1 cellular context compared by ENCODE assay signal in the genomic region with DNA sequence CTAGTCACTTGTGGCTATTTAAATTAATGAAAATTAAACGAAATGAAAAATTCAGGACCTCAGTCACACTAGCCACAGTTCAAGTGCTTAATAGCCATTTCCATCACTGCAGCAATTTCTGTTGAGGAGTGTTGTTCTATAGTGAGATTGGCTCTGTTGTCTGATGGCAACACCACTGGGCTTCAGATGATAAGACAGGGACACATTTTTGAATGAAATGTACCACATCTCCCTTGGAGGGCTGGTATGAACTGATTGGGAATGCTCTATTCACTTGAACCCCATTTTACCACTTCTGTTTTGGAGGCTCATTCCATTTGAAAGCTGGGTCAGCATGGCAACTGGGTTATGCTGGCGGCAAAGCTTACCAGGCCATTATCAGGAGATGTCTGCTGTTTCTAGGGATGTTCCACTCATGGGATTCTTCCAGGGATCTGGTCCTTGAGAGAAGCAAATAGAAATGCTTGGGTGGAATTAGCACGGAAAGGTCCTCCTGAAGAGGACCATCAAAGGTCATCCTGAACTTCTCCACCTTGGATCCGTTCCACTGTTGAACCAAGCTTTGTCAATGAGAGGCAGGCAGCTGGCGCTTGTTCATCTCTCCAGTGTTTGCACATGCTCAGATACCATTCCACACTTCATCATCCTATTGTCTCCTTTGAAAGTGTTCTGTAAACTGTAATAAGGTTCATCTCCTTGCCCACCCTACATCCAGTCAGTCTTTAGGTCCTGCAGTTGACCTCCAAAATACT.
A peak's percentile ranks its signal among the peaks of the same experiment; 100 is the strongest.
TF ChIP-seq lines count a peak whose summit lies in the region.

No MANE protein-coding gene starts in this region.

TF ChIP-seq in GM23338, 12 proteins besides CTCF, POLR2A, EP300 and RAD21:
- TF ChIP-seq, protein P1, sequence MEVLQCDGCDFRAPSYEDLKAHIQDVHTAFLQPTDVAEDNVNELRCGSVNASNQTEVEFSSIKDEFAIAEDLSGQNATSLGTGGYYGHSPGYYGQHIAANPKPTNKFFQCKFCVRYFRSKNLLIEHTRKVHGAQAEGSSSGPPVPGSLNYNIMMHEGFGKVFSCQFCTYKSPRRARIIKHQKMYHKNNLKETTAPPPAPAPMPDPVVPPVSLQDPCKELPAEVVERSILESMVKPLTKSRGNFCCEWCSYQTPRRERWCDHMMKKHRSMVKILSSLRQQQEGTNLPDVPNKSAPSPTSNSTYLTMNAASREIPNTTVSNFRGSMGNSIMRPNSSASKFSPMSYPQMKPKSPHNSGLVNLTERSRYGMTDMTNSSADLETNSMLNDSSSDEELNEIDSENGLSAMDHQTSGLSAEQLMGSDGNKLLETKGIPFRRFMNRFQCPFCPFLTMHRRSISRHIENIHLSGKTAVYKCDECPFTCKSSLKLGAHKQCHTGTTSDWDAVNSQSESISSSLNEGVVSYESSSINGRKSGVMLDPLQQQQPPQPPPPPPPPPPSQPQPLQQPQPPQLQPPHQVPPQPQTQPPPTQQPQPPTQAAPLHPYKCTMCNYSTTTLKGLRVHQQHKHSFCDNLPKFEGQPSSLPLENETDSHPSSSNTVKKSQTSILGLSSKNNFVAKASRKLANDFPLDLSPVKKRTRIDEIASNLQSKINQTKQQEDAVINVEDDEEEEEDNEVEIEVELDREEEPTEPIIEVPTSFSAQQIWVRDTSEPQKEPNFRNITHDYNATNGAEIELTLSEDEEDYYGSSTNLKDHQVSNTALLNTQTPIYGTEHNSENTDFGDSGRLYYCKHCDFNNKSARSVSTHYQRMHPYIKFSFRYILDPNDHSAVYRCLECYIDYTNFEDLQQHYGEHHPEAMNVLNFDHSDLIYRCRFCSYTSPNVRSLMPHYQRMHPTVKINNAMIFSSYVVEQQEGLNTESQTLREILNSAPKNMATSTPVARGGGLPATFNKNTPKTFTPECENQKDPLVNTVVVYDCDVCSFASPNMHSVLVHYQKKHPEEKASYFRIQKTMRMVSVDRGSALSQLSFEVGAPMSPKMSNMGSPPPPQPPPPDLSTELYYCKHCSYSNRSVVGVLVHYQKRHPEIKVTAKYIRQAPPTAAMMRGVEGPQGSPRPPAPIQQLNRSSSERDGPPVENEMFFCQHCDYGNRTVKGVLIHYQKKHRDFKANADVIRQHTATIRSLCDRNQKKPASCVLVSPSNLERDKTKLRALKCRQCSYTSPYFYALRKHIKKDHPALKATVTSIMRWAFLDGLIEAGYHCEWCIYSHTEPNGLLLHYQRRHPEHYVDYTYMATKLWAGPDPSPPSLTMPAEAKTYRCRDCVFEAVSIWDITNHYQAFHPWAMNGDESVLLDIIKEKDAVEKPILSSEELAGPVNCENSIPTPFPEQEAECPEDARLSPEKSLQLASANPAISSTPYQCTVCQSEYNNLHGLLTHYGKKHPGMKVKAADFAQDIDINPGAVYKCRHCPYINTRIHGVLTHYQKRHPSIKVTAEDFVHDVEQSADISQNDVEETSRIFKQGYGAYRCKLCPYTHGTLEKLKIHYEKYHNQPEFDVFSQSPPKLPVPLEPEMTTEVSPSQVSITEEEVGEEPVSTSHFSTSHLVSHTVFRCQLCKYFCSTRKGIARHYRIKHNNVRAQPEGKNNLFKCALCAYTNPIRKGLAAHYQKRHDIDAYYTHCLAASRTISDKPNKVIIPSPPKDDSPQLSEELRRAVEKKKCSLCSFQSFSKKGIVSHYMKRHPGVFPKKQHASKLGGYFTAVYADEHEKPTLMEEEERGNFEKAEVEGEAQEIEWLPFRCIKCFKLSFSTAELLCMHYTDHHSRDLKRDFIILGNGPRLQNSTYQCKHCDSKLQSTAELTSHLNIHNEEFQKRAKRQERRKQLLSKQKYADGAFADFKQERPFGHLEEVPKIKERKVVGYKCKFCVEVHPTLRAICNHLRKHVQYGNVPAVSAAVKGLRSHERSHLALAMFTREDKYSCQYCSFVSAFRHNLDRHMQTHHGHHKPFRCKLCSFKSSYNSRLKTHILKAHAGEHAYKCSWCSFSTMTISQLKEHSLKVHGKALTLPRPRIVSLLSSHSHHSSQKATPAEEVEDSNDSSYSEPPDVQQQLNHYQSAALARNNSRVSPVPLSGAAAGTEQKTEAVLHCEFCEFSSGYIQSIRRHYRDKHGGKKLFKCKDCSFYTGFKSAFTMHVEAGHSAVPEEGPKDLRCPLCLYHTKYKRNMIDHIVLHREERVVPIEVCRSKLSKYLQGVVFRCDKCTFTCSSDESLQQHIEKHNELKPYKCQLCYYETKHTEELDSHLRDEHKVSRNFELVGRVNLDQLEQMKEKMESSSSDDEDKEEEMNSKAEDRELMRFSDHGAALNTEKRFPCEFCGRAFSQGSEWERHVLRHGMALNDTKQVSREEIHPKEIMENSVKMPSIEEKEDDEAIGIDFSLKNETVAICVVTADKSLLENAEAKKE (CRISPR knock-in tag; IDR thresholded peaks at IDR 0.05), result 0 out of 2 replicates have a peak, but pooled peaks have one; percentile 10
- no peak for TF ChIP-seq POLR2AphosphoS5 (IDR thresholded peaks at IDR 0.05; ENCODE audit: low read depth)
